Comparison of ENCODE assay signal across 21 cellular contexts in the genomic region with DNA sequence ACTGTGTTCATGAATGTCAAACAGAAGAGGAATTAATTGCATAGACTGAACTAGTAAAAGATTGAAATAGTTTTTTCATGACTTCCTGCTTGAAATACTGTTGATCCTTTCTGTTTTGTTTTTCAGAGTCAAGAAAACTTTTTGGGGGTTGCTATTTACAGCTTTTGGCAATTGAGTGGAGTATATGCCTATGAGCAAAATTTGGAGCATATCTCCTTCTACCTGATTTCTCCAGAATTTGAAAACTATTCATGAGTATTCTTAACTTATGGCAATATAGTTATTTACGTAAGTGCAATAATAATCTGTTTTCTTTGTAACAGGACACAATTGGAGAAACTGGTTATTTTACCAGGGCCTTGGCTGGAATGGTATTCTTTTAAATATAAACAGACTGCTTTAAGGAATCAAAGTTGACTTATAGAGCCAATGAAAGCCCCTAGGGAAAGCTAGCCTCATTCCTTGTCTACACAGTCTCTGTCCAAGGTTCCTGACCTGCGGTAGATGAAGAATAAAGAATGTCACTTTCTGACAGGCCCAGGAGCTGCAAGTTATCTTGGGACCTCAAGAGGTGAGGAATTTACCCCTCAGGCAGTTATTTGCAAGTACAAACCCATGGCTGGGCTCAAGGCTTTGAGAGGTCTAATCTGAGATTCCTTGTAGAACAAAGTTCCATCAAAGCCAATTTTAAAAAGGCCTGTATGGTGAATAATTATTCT.
"Had no signal": no experiment of that assay in that cellular context is flagged by ENCODE, and none has a peak within 500 bp of the region (broad histone marks: within the 10 kb centered on the region; RNA-seq: fewer than 3 reads in every experiment).

No MANE protein-coding gene starts in this region.

- H3K27me3 Mint-ChIP-seq: naive thymus-derived CD8-positive, alpha-beta T cell; type B pancreatic cell had no signal

- H3K36me3 Mint-ChIP-seq: stimulated activated effector memory CD8-positive, alpha-beta T cell treated with anti-CD3 and anti-CD28 coated beads, Interleukin-12 subunit alpha, Interleukin-12 subunit beta, amount 100 ng/mL, for 72 hours; type B pancreatic cell had no signal

- H3K36me3 ChIP-seq: gastrocnemius medialis, left lung, ovary, sigmoid colon, stomach, thyroid gland had no signal

- H3K4me1 Mint-ChIP-seq: stimulated activated effector memory CD8-positive, alpha-beta T cell treated with anti-CD3 and anti-CD28 coated beads, Interleukin-12 subunit alpha, Interleukin-12 subunit beta, amount 100 ng/mL, for 72 hours had no signal

- H3K27ac ChIP-seq: gastrocnemius medialis, left lung, ovary, psoas muscle, sigmoid colon, stomach, thyroid gland had no signal

- H3K9me3 ChIP-seq: gastrocnemius medialis, ovary, psoas muscle, thyroid gland had no signal

- ATAC-seq: effector memory CD8-positive, alpha-beta T cell; gastrocnemius medialis; left lung; naive thymus-derived CD8-positive, alpha-beta T cell; psoas muscle; right cardiac atrium; stimulated activated effector memory CD8-positive, alpha-beta T cell treated with anti-CD3 and anti-CD28 coated beads, Interleukin-12 subunit alpha, Interleukin-12 subunit beta, amount 100 ng/mL, for 72 hours had no signal

- H3K27me3 ChIP-seq: gastrocnemius medialis, left lung, ovary, sigmoid colon, stomach, thyroid gland had no signal

- H3K4me3 Mint-ChIP-seq: effector memory CD8-positive, alpha-beta T cell; naive thymus-derived CD8-positive, alpha-beta T cell; nephron progenitor cell; stimulated activated effector memory CD8-positive, alpha-beta T cell treated with anti-CD3 and anti-CD28 coated beads, Interleukin-12 subunit alpha, Interleukin-12 subunit beta, amount 100 ng/mL, for 72 hours; type B pancreatic cell had no signal

- H3K4me3 ChIP-seq: gastrocnemius medialis, left lung, ovary, psoas muscle, sigmoid colon, stomach, thyroid gland had no signal

- H3K4me1 ChIP-seq: gastrocnemius medialis, left lung, psoas muscle, stomach, thyroid gland had no signal

- H3K27ac Mint-ChIP-seq: effector memory CD8-positive, alpha-beta T cell; naive thymus-derived CD8-positive, alpha-beta T cell; nephron progenitor cell; stimulated activated effector memory CD8-positive, alpha-beta T cell treated with anti-CD3 and anti-CD28 coated beads, Interleukin-12 subunit alpha, Interleukin-12 subunit beta, amount 100 ng/mL, for 72 hours; type B pancreatic cell had no signal

- DNase-seq: cortex of kidney; effector memory CD8-positive, alpha-beta T cell; foreskin fibroblast; gastrocnemius medialis; head of caudate nucleus; left lung; naive thymus-derived CD8-positive, alpha-beta T cell; nephron progenitor cell; nucleus accumbens; ovary; posterior cingulate gyrus; psoas muscle; right cardiac atrium; sigmoid colon; stimulated activated CD4-positive, alpha-beta T cell treated with anti-CD3 and anti-CD28 coated beads, Interleukin-2, amount 100 ng/mL, for 24 hours; stimulated activated CD4-positive, alpha-beta T cell treated with anti-CD3 and anti-CD28 coated beads, Interleukin-4, amount 100 ng/mL, for 24 hours; stimulated activated naive CD4-positive, alpha-beta T cell treated with Interleukin-2 at 50 U/mL for 16 hours; stomach; thyroid gland had no signal
